Comparison of ENCODE assay signal across 8 cellular contexts in genomic region chr10:119667562-119668328, GRCh38. TPM values are rescaled to one million over a fixed set of nuclear protein-coding genes. Genes with fewer than 3 reads are reported as not detected.
DNase-seq lines count a peak whose midpoint lies in the region; ATAC-seq, FAIRE-seq and TF ChIP-seq lines count a peak whose summit lies in the region.

No MANE protein-coding gene starts in this region.

- TF ChIP-seq EP300 in esophagus muscularis mucosa (IDR thresholded peaks at IDR 0.05), result no peak

- H4K20me1 ChIP-seq in GM23338 (replicated peaks; ENCODE audit: insufficient read depth), result 0 out of 2 replicates have a peak, but pooled peaks cover 3% of the 10 kb centered on the region

- no peaks in the 10 kb centered on the region for H3K9me2 ChIP-seq in GM23338 (ENCODE audit: insufficient read depth)

- no peak for TF ChIP-seq CTCF in GM23338 (conservative IDR thresholded peaks at IDR 0.05; ENCODE audit: low read depth in 2 of 2)
- no peak for TF ChIP-seq CTCF in esophagus muscularis mucosa (IDR thresholded peaks at IDR 0.05)
- TF ChIP-seq CTCF in pancreas (IDR thresholded peaks at IDR 0.05), result no peak
- no peak for TF ChIP-seq CTCF in GM20000 (IDR thresholded peaks at IDR 0.05; ENCODE audit: extremely low read depth, missing control alignments)

- peak; percentile 39 for ATAC-seq in GM23338
- ATAC-seq in pancreas, result peak; percentile 74 to 89 (median 84)

- WGBS in esophagus muscularis mucosa, result 34% methylated on average over 8 of the region's 12 CpGs
- 20 to 26% methylated on average over 12 of the region's 12 CpGs for WGBS in pancreas, 2 donors

- H3K36me3 ChIP-seq in GM23338 (ENCODE audit: insufficient read depth) (0 out of 2 replicates have a peak, but pooled peaks cover 4% of the 10 kb centered on the region), esophagus muscularis mucosa (peaks cover 25 to 34% (median 33%) of the 10 kb centered on the region in 4 donors), pancreas (peaks cover 0 to 25% (median 20%) of the 10 kb centered on the region in 3 donors)

- DNase-seq in GM23338 (ENCODE audit: low spot score) (no peak), NCI-H82 treated with DMSO at 0.1 percent for 48 hours (lab: John Stamatoyannopoulos, UW; ENCODE audit: unreplicated experiment) (peak; percentile 54), esophagus muscularis mucosa (ENCODE audit: extremely low spot score) (no peak), pancreas (peak; percentile 64 to 82 (median 66)), medulla oblongata (ENCODE audit: extremely low spot score) (no peak), NCI-H187 treated with DMSO at 0.1 percent for 48 hours (lab: John Stamatoyannopoulos, UW) (no peak), NCI-H1930 (lab: John Stamatoyannopoulos, UW) (no peak), GM20000 (ENCODE audit: low spot score) (no peak)

- peak overlapping the region; percentile 64; the same call in 1 of the 2 replicates for H3K27ac Mint-ChIP-seq in GM23338

- H3K27me3 ChIP-seq in GM23338 (ENCODE audit: insufficient read depth) (no peaks in the 10 kb centered on the region), esophagus muscularis mucosa (no peaks in the 10 kb centered on the region), pancreas (no peaks in the 10 kb centered on the region)

- no peak overlapping the region for H2AFZ ChIP-seq in GM23338

- H3K4me2 ChIP-seq in GM23338, result no peak overlapping the region

- H3K4me3 Mint-ChIP-seq in GM23338, result no peak overlapping the region

- peaks cover 11% of the 10 kb centered on the region for H3K27me3 Mint-ChIP-seq in GM23338 (ENCODE audit: insufficient read depth, low read depth, poor library complexity)

- H3K4me1 Mint-ChIP-seq in GM23338, result peaks cover 39% of the 10 kb centered on the region

- H3K9me3 ChIP-seq in esophagus muscularis mucosa (no peaks in the 10 kb centered on the region), pancreas (no peaks in the 10 kb centered on the region)

- H3F3A ChIP-seq in GM23338 (replicated peaks; ENCODE audit: low read depth), result no peaks in the 10 kb centered on the region

- H3K36me3 Mint-ChIP-seq in GM23338 (ENCODE audit: low read depth), result peaks cover 11% of the 10 kb centered on the region

- intact Hi-C loops in esophagus muscularis mucosa (cut with DNase I), result no loop called here
- intact Hi-C loops in pancreas (cut with DNase I), result no loop called here

- H3K4me3 ChIP-seq in GM23338 (no peak overlapping the region), esophagus muscularis mucosa (peak overlapping the region in 2 of 4 donors; percentile 2 to 8), pancreas (no peak overlapping the region)

- H3K27ac ChIP-seq in GM23338 (ENCODE audit: low read depth) (no peak overlapping the region), esophagus muscularis mucosa (replicated peaks in 1 of 4) (peak overlapping the region; percentile 63 to 83 (median 74)), pancreas (peak overlapping the region; percentile 3 to 48 (median 39))

- no peak for FAIRE-seq in pancreas (lab: Jason Lieb, UNC)

- peaks cover 5% of the 10 kb centered on the region for H3K4me1 ChIP-seq in GM23338 (ENCODE audit: insufficient read depth)
- peaks cover 65 to 80% (median 72%) of the 10 kb centered on the region in 4 donors for H3K4me1 ChIP-seq in esophagus muscularis mucosa
- peaks cover 17 to 28% (median 17%) of the 10 kb centered on the region in 3 donors for H3K4me1 ChIP-seq in pancreas

- no peak for TF ChIP-seq POLR2A in esophagus muscularis mucosa (IDR thresholded peaks at IDR 0.05; ENCODE audit: low read depth)

- peaks cover 14% of the 10 kb centered on the region; the same call in 1 of the 2 replicates for H3K79me2 ChIP-seq in GM23338 (replicated peaks; ENCODE audit: insufficient read depth)

- no peaks in the 10 kb centered on the region; the same call in 2 of the 3 replicates for H3K9me3 Mint-ChIP-seq in GM23338

TF ChIP-seq in GM23338, 12 proteins besides CTCF, POLR2A, EP300 and RAD21:
- no peak for TF ChIP-seq STAT1 (IDR thresholded peaks at IDR 0.05; ENCODE audit: unreplicated experiment)
- TF ChIP-seq CREB1 (CRISPR knock-in tag; IDR thresholded peaks at IDR 0.05; ENCODE audit: low read depth), result no peak
- TF ChIP-seq REST (IDR thresholded peaks at IDR 0.05; ENCODE audit: unreplicated experiment), result no peak
- TF ChIP-seq JUNB (IDR thresholded peaks at IDR 0.05; ENCODE audit: unreplicated experiment), result no peak
- TF ChIP-seq ZNF331 (CRISPR knock-in tag; IDR thresholded peaks at IDR 0.05; ENCODE audit: low read depth), result no peak
TF ChIP-seq in GM23338: peak in this region for 0.

RNA-seq across cellular contexts. Expression of gene BAG3, which starts 16.6 kb away (rescaled TPM):
- total RNA-seq in GM23338 (2014; rRNA removed; shearing (Covaris generic)), result 8.2 TPM in 2 replicates
- polyA plus RNA-seq in GM23338 (2016; fragmentation: Nextera tagmentation; extraction: Ambion mirVana), result 8.4 and 8.6 TPM in 2 replicates
- total RNA-seq in esophagus muscularis mucosa, result 10 to 100 TPM; 44.0 to 81.7 (median 73.9) TPM
- total RNA-seq in pancreas, result 10 to 100 TPM in 2 of 6 donors, 1 to 10 TPM in 4; 6.4 to 13.4 (median 8.3) TPM
- 10 to 100 TPM in 1 of 2 donors, 1 to 10 TPM in 1; 8.4 to 16.8 TPM for polyA plus RNA-seq in pancreas

RNA-seq across cellular contexts. Expression of gene INPP5F, which starts 58.1 kb away (rescaled TPM):
- total RNA-seq in GM23338 (2014; rRNA removed; shearing (Covaris generic)), result 80.3 and 86.0 TPM in 2 replicates
- polyA plus RNA-seq in GM23338 (2016; fragmentation: Nextera tagmentation; extraction: Ambion mirVana), result 36.2 and 41.4 TPM in 2 replicates
- 10 to 100 TPM; 15.1 to 24.0 (median 19.0) TPM for total RNA-seq in esophagus muscularis mucosa
- total RNA-seq in pancreas, result 1 to 10 TPM; 4.3 to 7.1 (median 4.7) TPM
- polyA plus RNA-seq in pancreas, result 10 to 100 TPM in 1 of 2 donors, 1 to 10 TPM in 1; 4.4 to 13.6 TPM

Comparison
In these comparisons a context has a peak if more than half of its experiments do, and no peak if none do; other contexts are left out.
1. DNase-seq: peak in NCI-H82 treated with DMSO at 0.1 percent for 48 hours (single experiment) and pancreas (6 of 6); none in GM23338 (single experiment), esophagus muscularis mucosa (single experiment), medulla oblongata (single experiment), NCI-H187 treated with DMSO at 0.1 percent for 48 hours (single experiment), NCI-H1930 (0 of 2) and GM20000 (single experiment).